In genomic region chr15:72787521-72787920, GRCh38 we compare ENCODE assay signal across 12 cellular contexts.
"Had no signal": no experiment of that assay in that cellular context is flagged by ENCODE, and none has a peak within 500 bp of the region (broad histone marks: within the 10 kb centered on the region; RNA-seq: fewer than 3 reads in every experiment).

No MANE protein-coding gene starts in this region.

- H3K27ac Mint-ChIP-seq: activated CD4-positive, alpha-beta T cell treated with anti-CD3 and anti-CD28 coated beads for 36 hours; activated naive CD4-positive, alpha-beta T cell treated with anti-CD3 and anti-CD28 coated beads, Interleukin-2, amount 10 ng/mL, durations not matched to agents 7 days and 5 days had no signal

- H3K4me3 ChIP-seq: lower lobe of right lung, skin epidermis, upper lobe of left lung had no signal

- H3K9me3 ChIP-seq: lower lobe of right lung, upper lobe of left lung had no signal

- FAIRE-seq: islet of Langerhans had no signal

- H3K9me3 Mint-ChIP-seq: activated naive CD4-positive, alpha-beta T cell treated with anti-CD3 and anti-CD28 coated beads, Interleukin-2, amount 10 ng/mL, durations not matched to agents 7 days and 5 days; activated T-helper 2 cell treated with anti-CD3 and anti-CD28 coated beads, Interferon-gamma antibody, Interleukin-2, Interleukin-4, amounts not matched to agents 10 μg/mL and 5 μg/mL and 100 μg/mL, durations not matched to agents 14 hours and 24 hours and 36 hours had no signal

- DNase-seq: activated naive CD4-positive, alpha-beta T cell treated with anti-CD3 and anti-CD28 coated beads, Interleukin-2, amount 10 ng/mL, durations not matched to agents 7 days and 5 days; left colon; lower lobe of right lung; retina; stimulated activated CD4-positive, alpha-beta T cell treated with anti-CD3 and anti-CD28 coated beads, Interleukin-4, amount 100 ng/mL, for 24 hours; stimulated activated naive CD8-positive, alpha-beta T cell treated with anti-CD3 and anti-CD28 coated beads, Interleukin-15, Interleukin-2, amounts not matched to agents 100 U/mL and 50 U/mL, for 24 hours; upper lobe of left lung had no signal

- ATAC-seq: activated CD4-positive, alpha-beta T cell treated with anti-CD3 and anti-CD28 coated beads for 36 hours; esophagus mucosa; left colon; lower lobe of right lung; stimulated activated naive CD8-positive, alpha-beta T cell treated with anti-CD3 and anti-CD28 coated beads, Interleukin-15, Interleukin-2, amounts not matched to agents 100 U/mL and 50 U/mL, for 24 hours had no signal

- H3K36me3 ChIP-seq: lower lobe of right lung, upper lobe of left lung had no signal

- H3K27ac ChIP-seq: lower lobe of right lung, upper lobe of left lung had no signal

- H3K36me3 Mint-ChIP-seq: activated naive CD4-positive, alpha-beta T cell treated with anti-CD3 and anti-CD28 coated beads, Interleukin-2, amount 10 ng/mL, durations not matched to agents 7 days and 5 days had no signal

- H3K4me3 Mint-ChIP-seq: activated CD4-positive, alpha-beta T cell treated with anti-CD3 and anti-CD28 coated beads for 36 hours; activated naive CD4-positive, alpha-beta T cell treated with anti-CD3 and anti-CD28 coated beads, Interleukin-2, amount 10 ng/mL, durations not matched to agents 7 days and 5 days had no signal

- H3K27me3 ChIP-seq: upper lobe of left lung had no signal
